In genomic region chr2:15588329-15588919, GRCh38 we compare ENCODE assay signal across 1 cellular context.
TF ChIP-seq lines count a peak whose summit lies in the region.

No MANE protein-coding gene starts in this region.

TF ChIP-seq in GM23338, 12 proteins besides CTCF, POLR2A, EP300 and RAD21 (continued from another document):
- TF ChIP-seq ZNF462 (CRISPR knock-in tag; IDR thresholded peaks at IDR 0.05) (no peak), POLR2AphosphoS5 (IDR thresholded peaks at IDR 0.05; ENCODE audit: low read depth) (no peak), ZNF331 (CRISPR knock-in tag; IDR thresholded peaks at IDR 0.05; ENCODE audit: low read depth) (no peak), JUNB (IDR thresholded peaks at IDR 0.05; ENCODE audit: unreplicated experiment) (no peak), CREB1 (CRISPR knock-in tag; IDR thresholded peaks at IDR 0.05; ENCODE audit: low read depth) (no peak), REST (IDR thresholded peaks at IDR 0.05; ENCODE audit: unreplicated experiment) (no peak), ZNF114 (CRISPR knock-in tag; IDR thresholded peaks at IDR 0.05) (no peak)
